ENCODE assay signal across 8 cellular contexts in the genomic region with DNA sequence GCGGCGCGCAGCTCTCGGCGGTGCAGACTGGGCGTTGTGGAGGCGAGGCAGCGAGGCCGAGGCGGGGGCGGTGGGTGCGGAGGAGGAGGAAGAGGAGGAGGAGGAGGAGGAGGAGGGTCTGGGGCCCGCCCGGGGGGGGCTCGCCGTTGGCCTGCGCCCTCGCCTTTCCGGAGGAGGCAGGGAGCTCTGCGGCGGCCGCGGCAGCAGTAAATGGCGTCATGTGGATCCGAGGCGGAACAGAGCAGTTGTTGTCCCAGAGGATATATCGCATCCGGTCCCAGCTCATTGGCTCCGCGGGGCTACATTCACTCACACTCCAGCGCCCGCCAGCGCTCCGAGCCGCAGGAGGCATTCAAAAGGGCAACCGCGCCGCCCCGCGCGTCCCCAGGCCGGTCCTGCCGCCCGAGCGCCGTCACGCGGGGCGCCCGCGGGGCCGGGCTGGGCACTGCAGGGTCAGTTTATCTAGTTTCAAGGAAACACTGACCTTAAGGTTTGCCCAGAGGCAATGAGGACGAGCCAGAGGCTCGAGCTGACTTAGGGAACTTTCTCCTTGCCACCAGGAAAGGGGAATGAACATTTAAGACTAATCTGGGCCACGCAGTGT. TPM values are rescaled to one million over a fixed set of nuclear protein-coding genes. Genes with fewer than 3 reads are reported as not detected.
DNase-seq lines count a peak whose midpoint lies in the region; ATAC-seq and TF ChIP-seq lines count a peak whose summit lies in the region.

A gene with protein sequence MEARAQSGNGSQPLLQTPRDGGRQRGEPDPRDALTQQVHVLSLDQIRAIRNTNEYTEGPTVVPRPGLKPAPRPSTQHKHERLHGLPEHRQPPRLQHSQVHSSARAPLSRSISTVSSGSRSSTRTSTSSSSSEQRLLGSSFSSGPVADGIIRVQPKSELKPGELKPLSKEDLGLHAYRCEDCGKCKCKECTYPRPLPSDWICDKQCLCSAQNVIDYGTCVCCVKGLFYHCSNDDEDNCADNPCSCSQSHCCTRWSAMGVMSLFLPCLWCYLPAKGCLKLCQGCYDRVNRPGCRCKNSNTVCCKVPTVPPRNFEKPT (minus strand): TSS at position 29 of the 604 bp plus-strand sequence. CDS start 3,421 bp downstream, outside the sequence.

- H3K4me3 ChIP-seq in neuron (ENCODE audit: low read length) = peak within 1 kb of the TSS; percentile 54

- no peaks in the 10 kb centered on the region for H3K9me3 Mint-ChIP-seq in activated naive CD8-positive, alpha-beta T cell treated with anti-CD3 and anti-CD28 coated beads for 36 hours

- H3K4me1 ChIP-seq in neuron (ENCODE audit: insufficient read depth, low read length) = peaks cover 20% of the 10 kb centered on the region

- peak within 1 kb of the TSS; percentile 52 for H3K4me3 Mint-ChIP-seq in activated naive CD8-positive, alpha-beta T cell treated with anti-CD3 and anti-CD28 coated beads for 36 hours

- peaks cover 14% of the 10 kb centered on the region for H3K36me3 ChIP-seq in neuron (ENCODE audit: insufficient read depth, low read length)

- DNase-seq in DMS 273 treated with DMSO at 0.1 percent for 48 hours (lab: John Stamatoyannopoulos, UW) = peak; percentile 80
- peak; percentile 81 for DNase-seq in GM20000 (ENCODE audit: low spot score)
- DNase-seq in NCI-H82 treated with DMSO at 0.1 percent for 48 hours (lab: John Stamatoyannopoulos, UW; ENCODE audit: unreplicated experiment) = peak; percentile 59
- DNase-seq in activated naive CD8-positive, alpha-beta T cell treated with anti-CD3 and anti-CD28 coated beads for 36 hours = peak; percentile 50
- DNase-seq in glomerular visceral epithelial cell (ENCODE audit: extremely low spot score) = peak; percentile 98
- no peak for DNase-seq in NCI-H2029 treated with DMSO at 0.1 percent for 48 hours (lab: John Stamatoyannopoulos, UW)

- H3K27me3 ChIP-seq in neuron (ENCODE audit: insufficient read depth, low read length) = no peaks in the 10 kb centered on the region

- peaks cover 52% of the 10 kb centered on the region for H3K27me3 Mint-ChIP-seq in activated naive CD8-positive, alpha-beta T cell treated with anti-CD3 and anti-CD28 coated beads for 36 hours

- H3K36me3 Mint-ChIP-seq in activated naive CD8-positive, alpha-beta T cell treated with anti-CD3 and anti-CD28 coated beads for 36 hours = no peaks in the 10 kb centered on the region

- H2AFZ ChIP-seq in neuron (ENCODE audit: low read depth, low read length) = peak within 1 kb of the TSS; percentile 8

- peak; percentile 49 for ATAC-seq in HG03565 (IDR thresholded peaks at IDR 0.05; ENCODE audit: unreplicated experiment)

- H3K4me1 Mint-ChIP-seq in activated naive CD8-positive, alpha-beta T cell treated with anti-CD3 and anti-CD28 coated beads for 36 hours = peaks cover 12% of the 10 kb centered on the region

- H3K27ac Mint-ChIP-seq in activated naive CD8-positive, alpha-beta T cell treated with anti-CD3 and anti-CD28 coated beads for 36 hours = no peak within 1 kb of the TSS

- no peaks in the 10 kb centered on the region for H3K9me3 ChIP-seq in neuron (ENCODE audit: low read length)

- TF ChIP-seq CTCF in GM20000 (IDR thresholded peaks at IDR 0.05; ENCODE audit: extremely low read depth, missing control alignments) = no peak

RNA-seq across cellular contexts. Expression of the gene that starts here (rescaled TPM):
- under 1 TPM; 0.33 to 0.44 TPM for total RNA-seq in activated naive CD8-positive, alpha-beta T cell treated with anti-CD3 and anti-CD28 coated beads for 36 hours

Comparison
In these comparisons a context has a peak if more than half of its experiments do, and no peak if none do; other contexts are left out.
1. Peak in DNase-seq in activated naive CD8-positive, alpha-beta T cell treated with anti-CD3 and anti-CD28 coated beads for 36 hours; RNA of the gene not detected or under 1 TPM.